ENCODE assay signal across 18 cellular contexts in genomic region chr14:67580336-67581230, GRCh38. TPM values are rescaled to one million over a fixed set of nuclear protein-coding genes. Genes with fewer than 3 reads are reported as not detected.
DNase-seq lines count a peak whose midpoint lies in the region; ATAC-seq and TF ChIP-seq lines count a peak whose summit lies in the region.
"Had no signal": no experiment of that assay in that cellular context is flagged by ENCODE, and none has a peak within 500 bp of the region (broad histone marks: within the 10 kb centered on the region; RNA-seq: fewer than 3 reads in every experiment).

No MANE protein-coding gene starts in this region.

- H3K36me3 ChIP-seq in neuronal stem cell (replicated peaks in 1 of 2; ENCODE audit: control insufficient read depth in 2 of 2, insufficient read depth in 2 of 2, low read length in 2 of 2), result peaks cover 7 to 9% of the 10 kb centered on the region in 2 donors
- H3K36me3 ChIP-seq: BE2C, MG63, SJSA1 had no signal

- H3K18ac ChIP-seq in neuronal stem cell (ENCODE audit: low read length), result no peak overlapping the region

- ATAC-seq in GM18502 (IDR thresholded peaks at IDR 0.05; ENCODE audit: poor library complexity, unreplicated experiment), result no peak

- no peak overlapping the region for H2BK15ac ChIP-seq in neuronal stem cell (ENCODE audit: low read length)

- no peak overlapping the region for H2BK12ac ChIP-seq in neuronal stem cell (ENCODE audit: low read length)

- H4K8ac ChIP-seq in neuronal stem cell (ENCODE audit: low read depth, low read length), result peak overlapping the region; percentile 24

- DNase-seq in ELR (ENCODE audit: low read depth) (peak; percentile 13), SK-MEL-5 (ENCODE audit: low read depth, low spot score) (peak; percentile 69), epithelial cell of proximal tubule (ENCODE audit: low read depth) (no peak), neuronal stem cell (ENCODE audit: low spot score) (no peak), NCI-H146 treated with DMSO at 0.1 percent for 48 hours (lab: John Stamatoyannopoulos, UW; ENCODE audit: unreplicated experiment) (no peak)
- no peak for DNase-seq in effector CD4-positive, alpha-beta T cell
- DNase-seq: BE2C; CD4-positive, alpha-beta memory T cell; DND-41; GOT3; MG63; NCI-H1092 treated with DMSO at 0.1 percent for 48 hours; NCI-H187; NCI-H446 treated with DMSO at 0.1 percent for 48 hours; NCI-H748 treated with DMSO at 0.1 percent for 48 hours had no signal

- H4K91ac ChIP-seq in neuronal stem cell (ENCODE audit: low read depth, low read length, poor library complexity), result no peak overlapping the region

- no peak overlapping the region for H3K27ac ChIP-seq in neuronal stem cell (replicated peaks; ENCODE audit: low read length)
- H3K27ac ChIP-seq: KMS-11, SJSA1 had no signal

- H2BK120ac ChIP-seq in neuronal stem cell (ENCODE audit: low read depth, low read length), result no peak overlapping the region

- H3K4me2 ChIP-seq in neuronal stem cell (ENCODE audit: insufficient read depth, low read length, poor library complexity, severe bottlenecking), result no peak overlapping the region
- H3K4me2 ChIP-seq: KMS-11 had no signal

- H3K9ac ChIP-seq in neuronal stem cell (ENCODE audit: low read depth, low read length, poor library complexity), result no peak overlapping the region
- H3K9ac ChIP-seq: KMS-11 had no signal

- H3K9me3 ChIP-seq in neuronal stem cell (replicated peaks in 1 of 2; ENCODE audit: control insufficient read depth in 2 of 2, insufficient read depth in 1 of 2, low read depth in 1 of 2, low read length in 2 of 2), result no peaks in the 10 kb centered on the region
- H3K9me3 ChIP-seq: BE2C, MG63, SJSA1 had no signal

- peak overlapping the region; percentile 87 for H3K23ac ChIP-seq in neuronal stem cell (ENCODE audit: low read depth, low read length, poor library complexity)

- no peaks in the 10 kb centered on the region for H3K79me1 ChIP-seq in neuronal stem cell (ENCODE audit: low read depth, low read length)

- no peak overlapping the region for H3K4me3 ChIP-seq in epithelial cell of proximal tubule (ENCODE audit: low read depth, low read length)
- no peak overlapping the region for H3K4me3 ChIP-seq in neuronal stem cell (ENCODE audit: low read length in 2 of 2)
- H3K4me3 ChIP-seq: MG63, SJSA1 had no signal

- peak; percentile 19 for TF ChIP-seq CTCF in epithelial cell of proximal tubule (conservative IDR thresholded peaks at IDR 0.05; ENCODE audit: low read depth, low read length)

- H3K14ac ChIP-seq in neuronal stem cell (ENCODE audit: low read length), result no peak overlapping the region

- no CpG with 5 or more reads among the region's 12 CpGs for WGBS in neuronal stem cell (ENCODE audit: extremely low coverage in 2 of 2, insufficient read length in 2 of 2, insufficient replicate concordance in 1 of 2), 2 donors

- no peak overlapping the region for H3K4ac ChIP-seq in neuronal stem cell (ENCODE audit: low read length)

- no peaks in the 10 kb centered on the region for H3K27me3 ChIP-seq in neuronal stem cell (ENCODE audit: control insufficient read depth in 3 of 3, insufficient read depth in 3 of 3, low read depth in 1 of 3, low read length in 3 of 3)
- H3K27me3 ChIP-seq: BE2C, MG63, SJSA1 had no signal

- no peak overlapping the region for H2BK5ac ChIP-seq in neuronal stem cell (ENCODE audit: low read length)

- in situ Hi-C loops in SK-MEL-5 (cut with HindIII; ENCODE audit: low pct_unique_long_range_greater_than_20kb, low sequenced_read_pairs), result no loop called here

- H3K4me1 ChIP-seq in neuronal stem cell (ENCODE audit: control insufficient read depth in 2 of 2, insufficient read depth in 1 of 2, low read depth in 1 of 2, low read length in 2 of 2), result no peaks in the 10 kb centered on the region
- H3K4me1 ChIP-seq: BE2C, SJSA1 had no signal

- no peak overlapping the region for H2AFZ ChIP-seq in neuronal stem cell (ENCODE audit: low read length)

- H2AK5ac ChIP-seq in neuronal stem cell (ENCODE audit: low read depth, low read length), result no peak overlapping the region

RNA-seq across cellular contexts. Expression of gene PIGH, which starts 19.5 kb away (rescaled TPM):
- 48.7 and 52.4 TPM in 2 replicates for total RNA-seq in SK-MEL-5 (2014; rRNA removed; shearing (Covaris generic))
- polyA plus RNA-seq in SK-MEL-5 (2015; cell fraction: cytosol; rRNA removed), result 48.4 and 53.2 TPM in 2 replicates
- 63.1 and 68.5 TPM in 2 replicates for polyA plus RNA-seq in SK-MEL-5 (2015; cell fraction: nucleus; rRNA removed)
- 13.9 and 19.9 TPM in 2 replicates for total RNA-seq in epithelial cell of proximal tubule
- polyA plus RNA-seq in neuronal stem cell (2013, experiment 1 of 2), result 9.3 TPM
- polyA plus RNA-seq in neuronal stem cell (2013, experiment 2 of 2), result 9.9 TPM

RNA-seq across cellular contexts. Expression of gene ARG2, which starts 39.1 kb away (rescaled TPM):
- 3.1 and 5.3 TPM in 2 replicates for total RNA-seq in SK-MEL-5 (2014; rRNA removed; shearing (Covaris generic))
- 2.5 and 5.2 TPM in 2 replicates for polyA plus RNA-seq in SK-MEL-5 (2015; cell fraction: cytosol; rRNA removed)
- polyA plus RNA-seq in SK-MEL-5 (2015; cell fraction: nucleus; rRNA removed), result 0.87 and 1.6 TPM in 2 replicates
- 25.9 TPM in 2 replicates for total RNA-seq in epithelial cell of proximal tubule
- 49.2 TPM for polyA plus RNA-seq in neuronal stem cell (2013, experiment 1 of 2)
- 50.1 TPM for polyA plus RNA-seq in neuronal stem cell (2013, experiment 2 of 2)

RNA-seq across cellular contexts. Expression of gene PLEKHH1, which starts 47.5 kb away (rescaled TPM):
- total RNA-seq in SK-MEL-5 (2014; rRNA removed; shearing (Covaris generic)), result 143 and 156 TPM in 2 replicates
- polyA plus RNA-seq in SK-MEL-5 (2015; cell fraction: cytosol; rRNA removed), result 122 and 158 TPM in 2 replicates
- polyA plus RNA-seq in SK-MEL-5 (2015; cell fraction: nucleus; rRNA removed), result 784 and 815 TPM in 2 replicates
- 6.3 and 7.6 TPM in 2 replicates for total RNA-seq in epithelial cell of proximal tubule
- polyA plus RNA-seq in neuronal stem cell (2013, experiment 1 of 2), result 7.7 TPM
- 8.2 TPM for polyA plus RNA-seq in neuronal stem cell (2013, experiment 2 of 2)

Comparison
In these comparisons a context has a peak if more than half of its experiments do, and no peak if none do; other contexts are left out.
1. DNase-seq: peak in ELR (single experiment) and SK-MEL-5 (single experiment); none in epithelial cell of proximal tubule (single experiment), neuronal stem cell (single experiment), effector CD4-positive, alpha-beta T cell (single experiment) and NCI-H146 treated with DMSO at 0.1 percent for 48 hours (single experiment).
2. RNA of gene PLEKHH1, which starts 47.5 kb away (total RNA-seq): 143 to 156 TPM in SK-MEL-5; 6.3 to 7.6 TPM in epithelial cell of proximal tubule; every median in the first group is over 10 times any median in the second.